Comparison of ENCODE assay signal across 8 cellular contexts in genomic region chr10:88901610-88902327, GRCh38. TPM values are rescaled to one million over a fixed set of nuclear protein-coding genes. Genes with fewer than 3 reads are reported as not detected.
A peak's percentile ranks its signal among the peaks of the same experiment; 100 is the strongest.
DNase-seq lines count a peak whose midpoint lies in the region; ATAC-seq, FAIRE-seq and TF ChIP-seq lines count a peak whose summit lies in the region.

No MANE protein-coding gene starts in this region.

- FAIRE-seq in astrocyte (lab: Jason Lieb, UNC) = no peak

- H3K27ac Mint-ChIP-seq in astrocyte (ENCODE audit: unreplicated experiment) (no peak overlapping the region), nephron progenitor cell (no peak overlapping the region)

- peaks cover 3% of the 10 kb centered on the region for H3K36me3 ChIP-seq in astrocyte (ENCODE audit: insufficient read depth, low read length)

- peak overlapping the region; percentile 26 for H3K4me2 ChIP-seq in astrocyte (ENCODE audit: low read length)

- no peak overlapping the region for H2AFZ ChIP-seq in astrocyte (ENCODE audit: low read depth, low read length)

- H3K4me1 Mint-ChIP-seq in astrocyte (ENCODE audit: low read depth, unreplicated experiment) (peaks cover 8% of the 10 kb centered on the region), nephron progenitor cell (peaks cover 14% of the 10 kb centered on the region)

- DNase-seq in ELR (ENCODE audit: low read depth) (peak; percentile 47), astrocyte (ENCODE audit: low read depth) (peak; percentile 66), NCI-H2029 treated with DMSO at 0.1 percent for 48 hours (lab: John Stamatoyannopoulos, UW) (no peak), mucosa of gallbladder (ENCODE audit: low spot score) (no peak), UCSD-AML1 (lab: John Stamatoyannopoulos, UW; ENCODE audit: unreplicated experiment) (no peak), nephron progenitor cell (no peak)

- no peaks in the 10 kb centered on the region for H3K27me3 ChIP-seq in astrocyte (ENCODE audit: insufficient read depth, low read length)

- TF ChIP-seq CTCF in astrocyte (IDR thresholded peaks at IDR 0.05; ENCODE audit: insufficient read depth, low read depth, low read length) (no peak), nephron progenitor cell (IDR thresholded peaks at IDR 0.05) (no peak)

- no peak overlapping the region for H3K9ac ChIP-seq in astrocyte (ENCODE audit: low read length)

- H3K79me2 ChIP-seq in astrocyte (ENCODE audit: insufficient read depth, low read length) = no peaks in the 10 kb centered on the region

- ATAC-seq in GM21381 (IDR thresholded peaks at IDR 0.05; ENCODE audit: unreplicated experiment) (peak; percentile 74), HG03521 (IDR thresholded peaks at IDR 0.05; ENCODE audit: unreplicated experiment) (peak; percentile 79)

- H3K27ac ChIP-seq in astrocyte (ENCODE audit: low read depth, low read length) = no peak overlapping the region

- H4K20me1 ChIP-seq in astrocyte (ENCODE audit: insufficient read depth, low read length) = no peaks in the 10 kb centered on the region

- no peaks in the 10 kb centered on the region for H3K27me3 Mint-ChIP-seq in astrocyte (ENCODE audit: low read depth, unreplicated experiment)
- peaks cover 6% of the 10 kb centered on the region for H3K27me3 Mint-ChIP-seq in nephron progenitor cell (ENCODE audit: low read depth, poor library complexity)

- H3K4me3 ChIP-seq in astrocyte (ENCODE audit: insufficient read depth, low read depth, low read length) = no peak overlapping the region

- H3K9me3 Mint-ChIP-seq in astrocyte (ENCODE audit: unreplicated experiment) = no peaks in the 10 kb centered on the region
- H3K9me3 Mint-ChIP-seq in nephron progenitor cell = no peaks in the 10 kb centered on the region

- H3K4me3 Mint-ChIP-seq in astrocyte (ENCODE audit: unreplicated experiment) = no peak overlapping the region
- H3K4me3 Mint-ChIP-seq in nephron progenitor cell = no peak overlapping the region

- no peaks in the 10 kb centered on the region for H3K36me3 Mint-ChIP-seq in astrocyte (ENCODE audit: low read depth, unreplicated experiment)
- H3K36me3 Mint-ChIP-seq in nephron progenitor cell (ENCODE audit: low read depth) = no peaks in the 10 kb centered on the region

- H3K4me1 ChIP-seq in astrocyte (ENCODE audit: insufficient read depth, low read length) = peaks cover 3% of the 10 kb centered on the region

- no peaks in the 10 kb centered on the region for H3K9me3 ChIP-seq in astrocyte (ENCODE audit: insufficient read depth, low read depth, low read length)

RNA-seq across cellular contexts. Expression of gene STAMBPL1, which starts 21.7 kb away (rescaled TPM):
- 1.4 and 1.5 TPM in 2 replicates for total RNA-seq in astrocyte
- 6.8 TPM for total RNA-seq in mucosa of gallbladder

RNA-seq across cellular contexts. Expression of gene ANKRD22, which starts 50.1 kb away (rescaled TPM):
- total RNA-seq in astrocyte (not detected in 2 replicates), mucosa of gallbladder (11.6 TPM)

RNA-seq across cellular contexts. Expression of gene ACTA2, which starts 50.8 kb away (rescaled TPM):
- total RNA-seq in astrocyte (320 and 345 TPM in 2 replicates), mucosa of gallbladder (2,259 TPM)

Comparison
In these comparisons a context has a peak if more than half of its experiments do, and no peak if none do; other contexts are left out.
1. DNase-seq: peak in ELR (single experiment) and astrocyte (single experiment); none in NCI-H2029 treated with DMSO at 0.1 percent for 48 hours (single experiment), mucosa of gallbladder (single experiment), UCSD-AML1 (single experiment) and nephron progenitor cell (single experiment).
2. RNA of gene ANKRD22, which starts 50.1 kb away (total RNA-seq): 11.6 TPM in mucosa of gallbladder (single experiment); not detected in astrocyte; every median in the first group is over 10 times any median in the second.